ENCODE assay signal across 21 cellular contexts in the genomic region with DNA sequence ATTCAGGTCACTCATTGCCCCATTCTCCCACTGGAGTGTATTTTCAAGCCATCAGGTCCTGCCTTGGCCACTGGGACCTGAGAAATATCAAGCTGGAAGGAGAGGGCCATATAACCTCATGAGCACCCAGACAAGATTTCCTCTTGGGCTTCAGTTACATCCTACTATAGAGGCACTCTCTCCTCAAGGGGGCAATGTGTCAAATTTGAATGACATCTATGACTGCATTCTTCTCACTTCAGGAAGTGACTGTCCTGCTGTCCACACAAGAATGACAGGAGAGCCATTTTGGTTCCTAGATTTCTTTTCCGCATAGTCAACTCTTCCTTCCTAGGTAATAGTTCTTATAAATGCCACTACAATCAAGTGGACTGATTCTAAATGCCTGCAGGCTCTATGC.
A peak's percentile ranks its signal among the peaks of the same experiment; 100 is the strongest.
DNase-seq lines count a peak whose midpoint lies in the region; ATAC-seq, FAIRE-seq and TF ChIP-seq lines count a peak whose summit lies in the region.
"Had no signal": no experiment of that assay in that cellular context is flagged by ENCODE, and none has a peak within 500 bp of the region (broad histone marks: within the 10 kb centered on the region; RNA-seq: fewer than 3 reads in every experiment).

No MANE protein-coding gene starts in this region.

- TF ChIP-seq POLR2A in NB4 (IDR thresholded peaks at IDR 0.05; ENCODE audit: extremely low read depth, insufficient read length) (no peak), erythroblast (IDR thresholded peaks at IDR 0.05; ENCODE audit: low read length) (no peak)

- H3K9me3 ChIP-seq in right cardiac atrium (ENCODE audit: control insufficient read depth, low read length): no peaks in the 10 kb centered on the region
- H3K9me3 ChIP-seq in kidney (ENCODE audit: control insufficient read depth in 1 of 2, low read length in 2 of 2): no peaks in the 10 kb centered on the region
- H3K9me3 ChIP-seq: MG63, upper lobe of left lung had no signal

- no peaks in the 10 kb centered on the region for H3K27me3 ChIP-seq in right cardiac atrium (ENCODE audit: control insufficient read depth, insufficient read depth)
- H3K27me3 ChIP-seq: foreskin keratinocyte, MG63, upper lobe of left lung had no signal

- FAIRE-seq in kidney (lab: Jason Lieb, UNC): no peak

- no peak overlapping the region for H3K27ac ChIP-seq in right cardiac atrium (ENCODE audit: low read length)
- no peak overlapping the region for H3K27ac ChIP-seq in kidney (ENCODE audit: low read depth in 2 of 2, low read length in 2 of 2)
- H3K27ac ChIP-seq: C4-2B, foreskin keratinocyte, upper lobe of left lung had no signal

- no peaks in the 10 kb centered on the region for H3K36me3 ChIP-seq in kidney (ENCODE audit: control insufficient read depth in 1 of 2, insufficient read depth in 2 of 2, low read length in 2 of 2)
- H3K36me3 ChIP-seq: MG63, upper lobe of left lung had no signal

- intact Hi-C loops in right cardiac atrium (cut with DNase I) (no loop called here), kidney (cut with DNase I) (no loop called here)

- H3K4me3 ChIP-seq in NB4 (ENCODE audit: low read depth, low read length) (no peak overlapping the region), right cardiac atrium (ENCODE audit: low read length) (no peak overlapping the region), kidney (ENCODE audit: low read length in 2 of 2) (no peak overlapping the region)
- H3K4me3 ChIP-seq: MG63, upper lobe of left lung had no signal

- H3K9ac ChIP-seq in kidney (ENCODE audit: low read length in 2 of 2): no peak overlapping the region

- H3K4me1 ChIP-seq in right cardiac atrium (ENCODE audit: control insufficient read depth, insufficient read depth, low read length) (no peaks in the 10 kb centered on the region), kidney (ENCODE audit: control insufficient read depth in 1 of 2, insufficient read depth in 1 of 2, low read depth in 1 of 2, low read length in 2 of 2) (peaks cover 0 to 5% of the 10 kb centered on the region in 2 donors)
- H3K4me1 ChIP-seq: upper lobe of left lung had no signal

- no peak for TF ChIP-seq CTCF in GM20000 (IDR thresholded peaks at IDR 0.05; ENCODE audit: extremely low read depth, missing control alignments)
- TF ChIP-seq CTCF in NB4 (IDR thresholded peaks at IDR 0.05; ENCODE audit: low read depth, low read length): peak; percentile 15
- no peak for TF ChIP-seq CTCF in kidney (IDR thresholded peaks at IDR 0.05; ENCODE audit: borderline replicate concordance, extremely low read depth, insufficient read depth)

- 95% methylated on average over 1 of the region's 1 CpG for WGBS in right cardiac atrium

- ATAC-seq in right cardiac atrium: no peak
- ATAC-seq: effector memory CD8-positive, alpha-beta T cell; foreskin keratinocyte; sciatic nerve had no signal

- DNase-seq in ELR (ENCODE audit: low read depth): peak; percentile 20
- peak; percentile 7 for DNase-seq in GM20000 (ENCODE audit: low spot score)
- peak; percentile 25 for DNase-seq in NB4 (ENCODE audit: low read depth)
- DNase-seq in erythroblast (lab: John Stamatoyannopoulos, UW): peak; percentile 5
- no peak for DNase-seq in right cardiac atrium
- DNase-seq in amygdala (lab: John Stamatoyannopoulos, UW): no peak
- DNase-seq in kidney: no peak
- DNase-seq in SKM-1 (lab: John Stamatoyannopoulos, UW; ENCODE audit: unreplicated experiment): no peak
- DNase-seq: activated CD4-positive, alpha-beta T cell treated with anti-CD3 and anti-CD28 coated beads for 1 hour; activated naive CD8-positive, alpha-beta T cell treated with anti-CD3 and anti-CD28 coated beads for 36 hours; central memory CD4-positive, alpha-beta T cell; effector memory CD8-positive, alpha-beta T cell; foreskin keratinocyte; HCEC 1CT; mammary epithelial cell; MG63; NCI-H2171 treated with DMSO at 0.1 percent for 48 hours; stimulated activated CD4-positive, alpha-beta T cell treated with anti-CD3 and anti-CD28 coated beads, Interleukin-4, amount 100 ng/mL, for 1 hour; upper lobe of left lung had no signal

Comparison
In these comparisons a context has a peak if more than half of its experiments do, and no peak if none do; other contexts are left out.
1. DNase-seq: peak in ELR (single experiment), GM20000 (single experiment), NB4 (single experiment) and erythroblast (2 of 2); none in right cardiac atrium (0 of 3), amygdala (0 of 56), kidney (single experiment) and SKM-1 (single experiment).